12 cellular contexts compared by ENCODE assay signal in genomic region chr19:45215391-45216191, GRCh38. TPM values are rescaled to one million over a fixed set of nuclear protein-coding genes. Genes with fewer than 3 reads are reported as not detected.
DNase-seq lines count a peak whose midpoint lies in the region; ATAC-seq and TF ChIP-seq lines count a peak whose summit lies in the region.
"Had no signal": no experiment of that assay in that cellular context is flagged by ENCODE, and none has a peak within 500 bp of the region (broad histone marks: within the 10 kb centered on the region; RNA-seq: fewer than 3 reads in every experiment).

No MANE protein-coding gene starts in this region.

- peak in 1 of 9 donors; percentile 5 for TF ChIP-seq CTCF in heart right ventricle (IDR thresholded peaks at IDR 0.05)
- TF ChIP-seq CTCF in right atrium auricular region (IDR thresholded peaks at IDR 0.05), result no peak
- TF ChIP-seq CTCF in body of pancreas (IDR thresholded peaks at IDR 0.05), result peak in 1 of 7 experiments; percentile 13

- no peak for TF ChIP-seq POLR2A in body of pancreas (IDR thresholded peaks at IDR 0.05)

- peak overlapping the region in 2 of 10 donors; percentile 9 to 58 for H3K27ac ChIP-seq in heart right ventricle
- H3K27ac ChIP-seq in right atrium auricular region, result no peak overlapping the region
- H3K27ac ChIP-seq in body of pancreas, result peak overlapping the region; percentile 57 to 71 (median 64)

- H3K4me3 ChIP-seq in heart right ventricle (peak overlapping the region in 2 of 10 donors; percentile 5 to 8), right atrium auricular region (no peak overlapping the region), body of pancreas (no peak overlapping the region), MG63 (no peak overlapping the region)

- DNase-seq in heart right ventricle (peak; percentile 17 to 33), right atrium auricular region (ENCODE audit: low spot score) (no peak), body of pancreas (peak; percentile 58 to 79 (median 72)), left lobe of liver (ENCODE audit: low spot score) (no peak), MG63 (no peak), DMS114 treated with DMSO at 0.1 percent for 48 hours (lab: John Stamatoyannopoulos, UW; ENCODE audit: unreplicated experiment) (no peak)
- no peak for DNase-seq in activated naive CD4-positive, alpha-beta T cell (lab: John Stamatoyannopoulos, UW)
- DNase-seq: activated T-cell treated with anti-CD3 and anti-CD28 coated beads, Interleukin-2, amount 50 U/mL, for 48 hours; T-helper 2 cell had no signal

- 18 to 22% methylated on average over 35 of the region's 35 CpGs for WGBS in heart right ventricle, 2 donors
- 2 to 16% methylated on average over 17 to 32 of the region's 35 CpGs for WGBS in body of pancreas, 2 donors

- intact Hi-C loops in heart right ventricle (cut with DNase I) (no loop called here), body of pancreas (cut with DNase I) (no loop called here)

- peak in 3 of 8 donors; percentile 2 to 25 (median 23) for ATAC-seq in heart right ventricle
- ATAC-seq in body of pancreas, result peak; percentile 49
- peak; percentile 21 for ATAC-seq in left lobe of liver
- no peak for ATAC-seq in HG03457 (IDR thresholded peaks at IDR 0.05; ENCODE audit: unreplicated experiment)
- ATAC-seq: stimulated activated effector memory CD8-positive, alpha-beta T cell treated with anti-CD3 and anti-CD28 coated beads, Interleukin-12 subunit alpha, Interleukin-12 subunit beta, amount 100 ng/mL, for 72 hours had no signal

- H3K4me1 ChIP-seq in heart right ventricle (peaks cover 0 to 54% (median 27%) of the 10 kb centered on the region in 9 donors), right atrium auricular region (peaks cover 0 to 27% of the 10 kb centered on the region in 2 donors), body of pancreas (peaks cover 38% of the 10 kb centered on the region)

- H3K27me3 ChIP-seq in heart right ventricle (peaks cover 0 to 51% (median 27%) of the 10 kb centered on the region in 7 donors), right atrium auricular region (peaks cover 4 to 7% of the 10 kb centered on the region in 2 donors), body of pancreas (peaks cover 0 to 11% of the 10 kb centered on the region in 2 donors), MG63 (no peaks in the 10 kb centered on the region; the same call in 1 of the 2 replicates)

- no peaks in the 10 kb centered on the region for H3K9me3 ChIP-seq in heart right ventricle
- no peaks in the 10 kb centered on the region for H3K9me3 ChIP-seq in right atrium auricular region
- no peaks in the 10 kb centered on the region for H3K9me3 ChIP-seq in body of pancreas
- no peaks in the 10 kb centered on the region for H3K9me3 ChIP-seq in MG63
- H3K9me3 ChIP-seq: heart left ventricle had no signal

- H3K36me3 ChIP-seq in heart right ventricle, result no peaks in the 10 kb centered on the region
- no peaks in the 10 kb centered on the region for H3K36me3 ChIP-seq in right atrium auricular region
- H3K36me3 ChIP-seq in body of pancreas (replicated peaks in 1 of 2; ENCODE audit: insufficient read depth in 1 of 2, low read depth in 2 of 2), result no peaks in the 10 kb centered on the region
- H3K36me3 ChIP-seq in MG63, result no peaks in the 10 kb centered on the region
- H3K36me3 ChIP-seq: heart left ventricle had no signal

RNA-seq across cellular contexts. Expression of gene EXOC3L2, which starts 29.6 kb away (rescaled TPM):
- total RNA-seq in heart right ventricle, result 1 to 10 TPM in 5 of 10 donors, under 1 TPM in 5; 0.27 to 2.0 (median 1.1) TPM
- polyA plus RNA-seq in heart right ventricle, result 1 to 10 TPM; 1.2 to 1.8 TPM
- total RNA-seq in right atrium auricular region, result 1 to 10 TPM; 3.0 to 8.2 TPM
- 1 to 10 TPM; 4.2 to 6.9 TPM for total RNA-seq in body of pancreas
- 4.3 TPM for total RNA-seq in left lobe of liver
- total RNA-seq in MG63 (2014; rRNA removed; shearing (Covaris generic); ENCODE audit: low replicate concordance), result not detected in 2 replicates

RNA-seq across cellular contexts. Expression of gene MARK4, which starts 35.5 kb away (rescaled TPM):
- 10 to 100 TPM; 24.8 to 45.3 (median 33.7) TPM for total RNA-seq in heart right ventricle
- 10 to 100 TPM; 13.8 to 21.4 TPM for polyA plus RNA-seq in heart right ventricle
- total RNA-seq in right atrium auricular region, result 10 to 100 TPM; 18.2 to 24.1 TPM
- 10 to 100 TPM in 1 of 2 donors, 1 to 10 TPM in 1; 9.2 to 12.5 TPM for total RNA-seq in body of pancreas
- total RNA-seq in left lobe of liver, result 17.5 TPM
- 10.1 and 12.0 TPM in 2 replicates for total RNA-seq in MG63 (2014; rRNA removed; shearing (Covaris generic); ENCODE audit: low replicate concordance)

RNA-seq across cellular contexts. Expression of gene BLOC1S3, which starts 37.0 kb away (rescaled TPM):
- 1 to 10 TPM; 2.8 to 8.6 (median 4.8) TPM for total RNA-seq in heart right ventricle
- 1 to 10 TPM; 2.2 to 6.1 TPM for polyA plus RNA-seq in heart right ventricle
- 1 to 10 TPM; 5.0 to 5.6 TPM for total RNA-seq in right atrium auricular region
- total RNA-seq in body of pancreas, result 10 to 100 TPM in 1 of 2 donors, 1 to 10 TPM in 1; 4.9 to 12.5 TPM
- total RNA-seq in left lobe of liver, result 6.5 TPM
- 1.9 and 22.6 TPM in 2 replicates for total RNA-seq in MG63 (2014; rRNA removed; shearing (Covaris generic); ENCODE audit: low replicate concordance)

RNA-seq across cellular contexts. Expression of gene TRAPPC6A, which starts 37.6 kb away (rescaled TPM):
- total RNA-seq in heart right ventricle, result 10 to 100 TPM; 14.3 to 24.9 (median 16.8) TPM
- polyA plus RNA-seq in heart right ventricle, result 10 to 100 TPM; 15.9 to 18.9 TPM
- total RNA-seq in right atrium auricular region, result 10 to 100 TPM; 17.9 to 22.8 TPM
- 1 to 10 TPM in 1 of 2 donors, not detected in 1; 8.3 TPM for total RNA-seq in body of pancreas
- total RNA-seq in left lobe of liver, result 30.6 TPM
- total RNA-seq in MG63 (2014; rRNA removed; shearing (Covaris generic); ENCODE audit: low replicate concordance), result 9.5 and 28.6 TPM in 2 replicates

RNA-seq across cellular contexts. Expression of gene NKPD1, which starts 54.8 kb away (rescaled TPM):
- total RNA-seq in heart right ventricle, result under 1 TPM in 3 of 10 donors, not detected in 7; 0.06 to 0.09 (median 0.07) TPM
- under 1 TPM; 0.06 to 0.07 TPM for polyA plus RNA-seq in heart right ventricle
- under 1 TPM; 0.16 to 0.22 TPM for total RNA-seq in right atrium auricular region
- total RNA-seq in body of pancreas, result not detected
- total RNA-seq in left lobe of liver, result not detected
- total RNA-seq in MG63 (2014; rRNA removed; shearing (Covaris generic); ENCODE audit: low replicate concordance), result 0.91 TPM in 1 of 2 replicates, not detected in the other

Comparison
In these comparisons a context has a peak if more than half of its experiments do, and no peak if none do; other contexts are left out.
1. DNase-seq: peak in heart right ventricle (2 of 2) and body of pancreas (4 of 4); none in right atrium auricular region (single experiment), left lobe of liver (single experiment), MG63 (single experiment), DMS114 treated with DMSO at 0.1 percent for 48 hours (single experiment) and activated naive CD4-positive, alpha-beta T cell (0 of 4).
2. H3K27ac ChIP-seq: peak in body of pancreas (4 of 4); none in right atrium auricular region (0 of 2).